12 cellular contexts compared by ENCODE assay signal in genomic region chr1:59445040-59445439, GRCh38.
DNase-seq lines count a peak whose midpoint lies in the region; ATAC-seq, FAIRE-seq and TF ChIP-seq lines count a peak whose summit lies in the region.
"Had no signal": no experiment of that assay in that cellular context is flagged by ENCODE, and none has a peak within 500 bp of the region (broad histone marks: within the 10 kb centered on the region; RNA-seq: fewer than 3 reads in every experiment).

No MANE protein-coding gene starts in this region.

- no peak overlapping the region for H3K4me3 ChIP-seq in lung
- no peak overlapping the region for H3K4me3 ChIP-seq in tibial artery

- peak overlapping the region; percentile 91 for H3K27ac Mint-ChIP-seq in chondrocyte (ENCODE audit: unreplicated experiment)
- H3K27ac Mint-ChIP-seq: T-cell had no signal

- FAIRE-seq in RCC 7860 (lab: Jason Lieb, UNC) = no peak
- FAIRE-seq: HepG2 had no signal

- H3K9me3 ChIP-seq in lung (ENCODE audit: control insufficient read depth in 2 of 2, insufficient read depth in 1 of 2, low read length in 1 of 2) = no peaks in the 10 kb centered on the region
- no peaks in the 10 kb centered on the region for H3K9me3 ChIP-seq in tibial artery

- H3K4me3 Mint-ChIP-seq in chondrocyte (ENCODE audit: unreplicated experiment) = no peak overlapping the region
- H3K4me3 Mint-ChIP-seq: T-cell had no signal

- peaks cover 57% of the 10 kb centered on the region for H3K4me1 Mint-ChIP-seq in chondrocyte (ENCODE audit: low read depth)
- H3K4me1 Mint-ChIP-seq: T-cell had no signal

- H3K27ac ChIP-seq in lung (ENCODE audit: low read depth in 1 of 2, low read length in 1 of 2) = peak overlapping the region in 1 of 2 donors; percentile 75
- H3K27ac ChIP-seq in tibial artery = peak overlapping the region; percentile 65 to 73
- H3K27ac ChIP-seq: parathyroid adenoma had no signal

- no peaks in the 10 kb centered on the region for H3K27me3 ChIP-seq in lung (ENCODE audit: control insufficient read depth, insufficient read depth)
- no peaks in the 10 kb centered on the region for H3K27me3 ChIP-seq in tibial artery

- TF ChIP-seq CTCF in chondrocyte (IDR thresholded peaks at IDR 0.05) (no peak), lung (IDR thresholded peaks at IDR 0.05; ENCODE audit: control extremely low read depth, extremely low read depth) (no peak), tibial artery (IDR thresholded peaks at IDR 0.05) (no peak)

- H3K27me3 Mint-ChIP-seq in chondrocyte (ENCODE audit: low read depth) = no peaks in the 10 kb centered on the region
- H3K27me3 Mint-ChIP-seq: T-cell had no signal

- ATAC-seq in lung (ENCODE audit: insufficient read depth, low FRiP score) = peak; percentile 68
- no peak for ATAC-seq in HG02588 (IDR thresholded peaks at IDR 0.05; ENCODE audit: unreplicated experiment)
- ATAC-seq in HG03565 (IDR thresholded peaks at IDR 0.05; ENCODE audit: unreplicated experiment) = no peak
- ATAC-seq: HepG2, T-cell had no signal

- 56 to 73% methylated on average over 1 of the region's 1 CpG for WGBS in lung, 2 donors

- H3K9me3 Mint-ChIP-seq in chondrocyte (ENCODE audit: low read depth) = peaks cover 5% of the 10 kb centered on the region
- H3K9me3 Mint-ChIP-seq: T-cell had no signal

- no peaks in the 10 kb centered on the region for H3K36me3 Mint-ChIP-seq in chondrocyte (ENCODE audit: low read depth)
- H3K36me3 Mint-ChIP-seq: T-cell had no signal

- intact Hi-C loops in tibial artery (cut with DNase I; ENCODE audit: low total_unique reads) = no loop called here

- peaks cover 9 to 21% of the 10 kb centered on the region in 2 donors for H3K4me1 ChIP-seq in lung (ENCODE audit: control insufficient read depth in 2 of 2, insufficient read depth in 2 of 2, low read length in 2 of 2)
- H3K4me1 ChIP-seq in tibial artery = peaks cover 0 to 44% (median 24%) of the 10 kb centered on the region in 4 donors
- H3K4me1 ChIP-seq: parathyroid adenoma had no signal

- DNase-seq in LHCN-M2 (ENCODE audit: low read depth) = peak; percentile 47
- DNase-seq in chondrocyte (ENCODE audit: low spot score) = no peak
- DNase-seq in lung (ENCODE audit: low spot score) = peak; percentile 71
- peak in 1 of 2 donors; percentile 75 for DNase-seq in tibial artery
- no peak for DNase-seq in RCC 7860 (ENCODE audit: low spot score)
- DNase-seq in NCI-H2171 treated with DMSO at 0.1 percent for 48 hours (lab: John Stamatoyannopoulos, UW) = no peak
- DNase-seq: cortex of kidney, T-cell had no signal

- H3K36me3 ChIP-seq in lung (ENCODE audit: control insufficient read depth in 2 of 2, insufficient read depth in 2 of 2, low read length in 2 of 2) (no peaks in the 10 kb centered on the region), tibial artery (no peaks in the 10 kb centered on the region)

Comparison
In these comparisons a context has a peak if more than half of its experiments do, and no peak if none do; other contexts are left out.
1. DNase-seq: peak in LHCN-M2 (single experiment) and lung (single experiment); none in chondrocyte (single experiment), RCC 7860 (single experiment) and NCI-H2171 treated with DMSO at 0.1 percent for 48 hours (single experiment).